In the genomic region with DNA sequence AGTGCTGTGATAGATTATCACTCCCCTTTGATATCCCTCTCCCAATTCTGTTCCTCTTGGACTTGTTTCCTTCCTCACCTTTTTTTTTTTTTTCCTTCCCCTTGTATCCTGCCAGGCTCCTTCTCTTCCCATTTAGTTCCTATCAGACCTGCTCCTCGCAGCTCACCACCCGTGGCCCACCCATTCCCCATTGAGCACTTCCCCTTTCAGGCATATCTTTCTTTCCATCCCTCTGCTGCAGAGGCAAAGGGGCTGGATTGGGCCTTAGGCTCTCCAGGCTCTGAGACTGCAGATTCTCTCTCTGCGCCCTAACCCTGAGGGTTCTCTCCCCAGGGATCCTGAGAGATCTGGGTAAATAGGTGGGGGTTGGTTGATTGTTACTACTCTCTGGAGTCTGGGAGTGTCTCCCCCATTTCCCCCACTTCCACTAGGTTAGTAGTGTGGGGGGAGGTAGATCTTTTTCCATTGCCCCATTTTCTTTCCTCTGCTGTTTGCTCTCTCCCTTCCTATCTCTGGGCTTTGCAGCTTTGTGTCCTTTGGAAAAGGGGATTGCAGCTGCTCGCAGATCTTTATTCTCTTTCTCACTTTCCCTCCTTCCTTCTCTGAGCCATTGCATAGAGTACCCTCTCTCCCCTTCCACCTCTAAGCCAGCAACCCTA, we compare ENCODE assay signal across 10 cellular contexts. TPM values are rescaled to one million over a fixed set of nuclear protein-coding genes. Genes with fewer than 3 reads are reported as not detected.
DNase-seq lines count a peak whose midpoint lies in the region; ATAC-seq lines count a peak whose summit lies in the region.
"Had no signal": no experiment of that assay in that cellular context is flagged by ENCODE, and none has a peak within 500 bp of the region (broad histone marks: within the 10 kb centered on the region; RNA-seq: fewer than 3 reads in every experiment).

No MANE protein-coding gene starts in this region.

- CTCF ChIA-PET in CD8-positive, alpha-beta memory T cell (lab: Charles Lee) = interaction anchor here (1.6 kb wide), 1 partner anchor 150 kb away, joined by 7 read pairs; no protein-coding TSS in a partner anchor

- H3K4me3 Mint-ChIP-seq in CD8-positive, alpha-beta memory T cell = no peak overlapping the region

- no peaks in the 10 kb centered on the region for H3K36me3 ChIP-seq in CD8-positive, alpha-beta memory T cell (ENCODE audit: insufficient read depth, low read length)
- H3K36me3 ChIP-seq in MG63 = peaks cover 15% of the 10 kb centered on the region
- H3K36me3 ChIP-seq in endocrine pancreas (ENCODE audit: control insufficient read depth, insufficient read depth, low read length) = no peaks in the 10 kb centered on the region

- no peaks in the 10 kb centered on the region for H3K9me3 Mint-ChIP-seq in CD8-positive, alpha-beta memory T cell

- POLR2A ChIA-PET in CD8-positive, alpha-beta memory T cell (lab: Charles Lee) = interaction anchor here (0.6 to 0.7 kb wide), 2 partner anchors 325 to 361 kb away, joined by 3 read pairs; no protein-coding TSS in a partner anchor

- peaks cover 6 to 9% (median 6%) of the 10 kb centered on the region in 3 donors for H3K4me1 Mint-ChIP-seq in CD8-positive, alpha-beta memory T cell

- peak overlapping the region; percentile 86 for H3K4me3 ChIP-seq in CD8-positive, alpha-beta memory T cell (ENCODE audit: low read length)
- peak overlapping the region; percentile 82 for H3K4me3 ChIP-seq in MG63
- peak overlapping the region; percentile 62 for H3K4me3 ChIP-seq in endocrine pancreas (ENCODE audit: control insufficient read depth, insufficient read depth, low read length)

- no peaks in the 10 kb centered on the region for H3K27me3 ChIP-seq in CD8-positive, alpha-beta memory T cell (ENCODE audit: insufficient read depth, low read length, poor library complexity, severe bottlenecking)
- H3K27me3 ChIP-seq in MG63 = no peaks in the 10 kb centered on the region
- no peaks in the 10 kb centered on the region for H3K27me3 ChIP-seq in endocrine pancreas (ENCODE audit: control insufficient read depth, insufficient read depth, low read length)

- no peaks in the 10 kb centered on the region for H3K9me3 ChIP-seq in CD8-positive, alpha-beta memory T cell (ENCODE audit: low read length)
- H3K9me3 ChIP-seq in MG63 (no peaks in the 10 kb centered on the region), endocrine pancreas (ENCODE audit: control insufficient read depth, low read length) (no peaks in the 10 kb centered on the region)

- H3K27ac ChIP-seq in CD8-positive, alpha-beta memory T cell (ENCODE audit: low read depth, low read length) = peak overlapping the region; percentile 21

- no peak overlapping the region for H3K9ac ChIP-seq in endocrine pancreas (ENCODE audit: control insufficient read depth, insufficient read depth, low read length)

- no peak for DNase-seq in CD8-positive, alpha-beta memory T cell
- DNase-seq in MG63 (no peak), posterior vena cava (ENCODE audit: low spot score) (peak; percentile 17), NAMALWA (ENCODE audit: low spot score) (no peak)
- DNase-seq: stimulated activated CD4-positive, alpha-beta T cell treated with anti-CD3 and anti-CD28 coated beads, Interleukin-4, amount 100 ng/mL, for 24 hours had no signal

- H3K4me1 ChIP-seq in CD8-positive, alpha-beta memory T cell (ENCODE audit: insufficient read depth, low read length) = peaks cover 48% of the 10 kb centered on the region
- H3K4me1 ChIP-seq in endocrine pancreas (ENCODE audit: control insufficient read depth, insufficient read depth, low read length) = peaks cover 23% of the 10 kb centered on the region

- intact Hi-C loops in posterior vena cava (cut with DNase I) = loop anchor here (2.0 to 10.0 kb wide), 3 partner anchors 72 to 129 kb away; no protein-coding TSS in a partner anchor

- ATAC-seq in GM21381 (IDR thresholded peaks at IDR 0.05; ENCODE audit: unreplicated experiment) (no peak), HG02763 (IDR thresholded peaks at IDR 0.05; ENCODE audit: unreplicated experiment) (no peak), GM19328 (IDR thresholded peaks at IDR 0.05; ENCODE audit: unreplicated experiment) (no peak)
- ATAC-seq: activated CD4-positive, CD25-positive, alpha-beta regulatory T cell treated with anti-CD3 and anti-CD28 coated beads, Interleukin-2, amount 50 U/mL, for 24 hours had no signal

- H3K27ac Mint-ChIP-seq in CD8-positive, alpha-beta memory T cell = no peak overlapping the region

- peaks cover 0 to 12% (median 0%) of the 10 kb centered on the region in 3 donors for H3K36me3 Mint-ChIP-seq in CD8-positive, alpha-beta memory T cell

- no peaks in the 10 kb centered on the region for H3K27me3 Mint-ChIP-seq in CD8-positive, alpha-beta memory T cell

RNA-seq across cellular contexts. Expression of gene ARHGAP35, which starts 2.3 kb away (rescaled TPM):
- total RNA-seq in CD8-positive, alpha-beta memory T cell = 10 to 100 TPM; 26.7 to 27.3 TPM
- polyA plus RNA-seq in CD8-positive, alpha-beta memory T cell = 12.2 TPM
- total RNA-seq in MG63 (2014; rRNA removed; shearing (Covaris generic); ENCODE audit: low replicate concordance) = 7.8 and 14.7 TPM in 2 replicates
- total RNA-seq in posterior vena cava = 10 to 100 TPM; 49.8 to 57.4 TPM

RNA-seq across cellular contexts. Expression of gene AP2S1, which starts 12.5 kb away (rescaled TPM):
- total RNA-seq in CD8-positive, alpha-beta memory T cell = 100 to 1,000 TPM; 121 TPM
- polyA plus RNA-seq in CD8-positive, alpha-beta memory T cell = 74.3 TPM
- total RNA-seq in MG63 (2014; rRNA removed; shearing (Covaris generic); ENCODE audit: low replicate concordance) = 216 and 390 TPM in 2 replicates
- total RNA-seq in posterior vena cava = 100 to 1,000 TPM in 1 of 2 donors, 10 to 100 TPM in 1; 98.0 to 139 TPM
